Comparison of ENCODE assay signal across 12 cellular contexts in the genomic region with DNA sequence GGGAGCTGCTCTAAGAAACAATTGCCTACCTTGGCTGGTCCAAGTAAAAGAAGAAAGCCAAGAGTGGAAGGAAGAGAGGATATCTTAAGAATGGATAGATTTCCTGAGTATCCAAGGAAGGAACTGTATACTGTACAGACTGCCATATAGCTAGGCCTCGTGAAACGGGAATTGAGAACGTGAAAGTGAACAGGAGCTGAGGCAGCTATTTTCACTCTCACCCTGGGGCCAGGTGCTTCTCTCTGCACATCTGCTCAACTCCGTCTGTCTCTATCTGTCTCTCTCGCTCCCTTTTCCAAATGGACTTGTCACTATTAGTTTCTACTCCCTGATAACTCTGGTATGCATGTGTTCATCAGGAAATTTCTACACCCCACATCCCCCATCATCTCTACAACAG. TPM values are rescaled to one million over a fixed set of nuclear protein-coding genes. Genes with fewer than 3 reads are reported as not detected.
DNase-seq lines count a peak whose midpoint lies in the region; ATAC-seq and TF ChIP-seq lines count a peak whose summit lies in the region.
"Had no signal": no experiment of that assay in that cellular context is flagged by ENCODE, and none has a peak within 500 bp of the region (broad histone marks: within the 10 kb centered on the region; RNA-seq: fewer than 3 reads in every experiment).

No MANE protein-coding gene starts in this region.

- H3K36me3 Mint-ChIP-seq in activated T-helper 2 cell treated with anti-CD3 and anti-CD28 coated beads, Interferon-gamma antibody, Interleukin-2, Interleukin-4, amounts not matched to agents 10 μg/mL and 5 μg/mL and 100 μg/mL, durations not matched to agents 14 hours and 24 hours and 36 hours (ENCODE audit: low read depth) = no peaks in the 10 kb centered on the region
- H3K36me3 Mint-ChIP-seq in naive thymus-derived CD4-positive, alpha-beta T cell = peaks cover 0 to 9% (median 4%) of the 10 kb centered on the region in 5 donors

- H3K4me3 Mint-ChIP-seq in activated T-helper 2 cell treated with anti-CD3 and anti-CD28 coated beads, Interferon-gamma antibody, Interleukin-2, Interleukin-4, amounts not matched to agents 10 μg/mL and 5 μg/mL and 100 μg/mL, durations not matched to agents 14 hours and 24 hours and 36 hours (ENCODE audit: low read depth) = no peak overlapping the region
- no peak overlapping the region for H3K4me3 Mint-ChIP-seq in naive thymus-derived CD4-positive, alpha-beta T cell

- no peaks in the 10 kb centered on the region for H3K9me3 ChIP-seq in naive thymus-derived CD4-positive, alpha-beta T cell (ENCODE audit: control insufficient read depth in 2 of 3, low read length in 3 of 3)
- H3K9me3 ChIP-seq: BE2C had no signal

- no peak for TF ChIP-seq CTCF in GM12865 (IDR thresholded peaks at IDR 0.05; ENCODE audit: insufficient read depth, low read depth, low read length, missing control alignments)

- H3K9me3 Mint-ChIP-seq in activated T-helper 2 cell treated with anti-CD3 and anti-CD28 coated beads, Interferon-gamma antibody, Interleukin-2, Interleukin-4, amounts not matched to agents 10 μg/mL and 5 μg/mL and 100 μg/mL, durations not matched to agents 14 hours and 24 hours and 36 hours = no peaks in the 10 kb centered on the region
- H3K9me3 Mint-ChIP-seq in naive thymus-derived CD4-positive, alpha-beta T cell = no peaks in the 10 kb centered on the region

- CTCF ChIA-PET in naive thymus-derived CD4-positive, alpha-beta T cell (lab: Charles Lee) = no interaction called here

- POLR2A ChIA-PET in naive thymus-derived CD4-positive, alpha-beta T cell (lab: Charles Lee) = interaction anchor here (1.0 kb wide), 1 partner anchor 10 kb away, joined by 4 read pairs; no protein-coding TSS in a partner anchor

- H3K27me3 Mint-ChIP-seq in activated T-helper 2 cell treated with anti-CD3 and anti-CD28 coated beads, Interferon-gamma antibody, Interleukin-2, Interleukin-4, amounts not matched to agents 10 μg/mL and 5 μg/mL and 100 μg/mL, durations not matched to agents 14 hours and 24 hours and 36 hours (ENCODE audit: low read depth) = no peaks in the 10 kb centered on the region
- no peaks in the 10 kb centered on the region for H3K27me3 Mint-ChIP-seq in naive thymus-derived CD4-positive, alpha-beta T cell

- intact Hi-C loops in activated T-helper 2 cell treated with anti-CD3 and anti-CD28 coated beads, Interferon-gamma antibody, Interleukin-2, Interleukin-4, amounts not matched to agents 10 μg/mL and 5 μg/mL and 100 μg/mL, durations not matched to agents 14 hours and 24 hours and 36 hours (cut with micrococcal nuclease) = no loop called here
- intact Hi-C loops in naive thymus-derived CD4-positive, alpha-beta T cell (cut with micrococcal nuclease) = no loop called here

- H3K27ac ChIP-seq in naive thymus-derived CD4-positive, alpha-beta T cell (ENCODE audit: low read depth, low read length) = no peak overlapping the region

- no peak overlapping the region for H3K4me3 ChIP-seq in GM12865 (ENCODE audit: low read depth, low read length)
- no peak overlapping the region for H3K4me3 ChIP-seq in naive thymus-derived CD4-positive, alpha-beta T cell (ENCODE audit: low read length)

- no peaks in the 10 kb centered on the region for H3K36me3 ChIP-seq in naive thymus-derived CD4-positive, alpha-beta T cell (ENCODE audit: control insufficient read depth in 2 of 3, insufficient read depth in 3 of 3, low read length in 3 of 3)
- H3K36me3 ChIP-seq: BE2C had no signal

- H3K4me1 ChIP-seq in naive thymus-derived CD4-positive, alpha-beta T cell (ENCODE audit: control insufficient read depth in 2 of 2, insufficient read depth in 2 of 2, low read length in 2 of 2) = no peaks in the 10 kb centered on the region
- H3K4me1 ChIP-seq: BE2C had no signal

- peak overlapping the region; percentile 46 for H3K27ac Mint-ChIP-seq in activated T-helper 2 cell treated with anti-CD3 and anti-CD28 coated beads, Interferon-gamma antibody, Interleukin-2, Interleukin-4, amounts not matched to agents 10 μg/mL and 5 μg/mL and 100 μg/mL, durations not matched to agents 14 hours and 24 hours and 36 hours
- H3K27ac Mint-ChIP-seq in naive thymus-derived CD4-positive, alpha-beta T cell = no peak overlapping the region

- H3K4me1 Mint-ChIP-seq in activated T-helper 2 cell treated with anti-CD3 and anti-CD28 coated beads, Interferon-gamma antibody, Interleukin-2, Interleukin-4, amounts not matched to agents 10 μg/mL and 5 μg/mL and 100 μg/mL, durations not matched to agents 14 hours and 24 hours and 36 hours (ENCODE audit: low read depth) = peaks cover 35% of the 10 kb centered on the region
- H3K4me1 Mint-ChIP-seq in naive thymus-derived CD4-positive, alpha-beta T cell = peaks cover 0 to 29% (median 5%) of the 10 kb centered on the region in 7 donors

- peak; percentile 68 for ATAC-seq in GM21381 (IDR thresholded peaks at IDR 0.05; ENCODE audit: unreplicated experiment)
- peak; percentile 43 for ATAC-seq in HG03097 (IDR thresholded peaks at IDR 0.05; ENCODE audit: low FRiP score, unreplicated experiment)
- ATAC-seq in GM18870 (IDR thresholded peaks at IDR 0.05; ENCODE audit: unreplicated experiment) = no peak
- no peak for ATAC-seq in naive thymus-derived CD4-positive, alpha-beta T cell
- ATAC-seq: esophagus mucosa had no signal

- H3K27me3 ChIP-seq in naive thymus-derived CD4-positive, alpha-beta T cell (ENCODE audit: control insufficient read depth in 2 of 2, insufficient read depth in 2 of 2, low read length in 2 of 2) = no peaks in the 10 kb centered on the region
- H3K27me3 ChIP-seq: BE2C had no signal

- DNase-seq in GM12865 (ENCODE audit: low read depth) (peak; percentile 59), Kasumi-1 (lab: John Stamatoyannopoulos, UW) (no peak), HPDE6-E6E7 (ENCODE audit: extremely low spot score) (no peak)
- DNase-seq in activated T-helper 2 cell treated with anti-CD3 and anti-CD28 coated beads, Interferon-gamma antibody, Interleukin-2, Interleukin-4, amounts not matched to agents 10 μg/mL and 5 μg/mL and 100 μg/mL, durations not matched to agents 14 hours and 24 hours and 36 hours (ENCODE audit: low spot score) = no peak
- DNase-seq in naive thymus-derived CD4-positive, alpha-beta T cell = no peak
- DNase-seq: BE2C, DMS79 treated with DMSO at 0.1 percent for 48 hours, NCI-H2081 had no signal

RNA-seq across cellular contexts. Expression of a gene that starts 35.9 kb away (rescaled TPM):
- total RNA-seq in activated T-helper 2 cell treated with anti-CD3 and anti-CD28 coated beads, Interferon-gamma antibody, Interleukin-2, Interleukin-4, amounts not matched to agents 10 μg/mL and 5 μg/mL and 100 μg/mL, durations not matched to agents 14 hours and 24 hours and 36 hours = 44.5 and 48.0 TPM in 2 replicates
- total RNA-seq in naive thymus-derived CD4-positive, alpha-beta T cell = 10 to 100 TPM; 25.4 to 45.5 (median 39.2) TPM
- polyA plus RNA-seq in naive thymus-derived CD4-positive, alpha-beta T cell = 1 to 10 TPM; 3.5 to 7.1 TPM

RNA-seq across cellular contexts. Expression of a gene that starts 49.0 kb away (rescaled TPM):
- total RNA-seq in activated T-helper 2 cell treated with anti-CD3 and anti-CD28 coated beads, Interferon-gamma antibody, Interleukin-2, Interleukin-4, amounts not matched to agents 10 μg/mL and 5 μg/mL and 100 μg/mL, durations not matched to agents 14 hours and 24 hours and 36 hours = 11.3 and 11.4 TPM in 2 replicates
- total RNA-seq in naive thymus-derived CD4-positive, alpha-beta T cell = 10 to 100 TPM in 1 of 5 experiments, 1 to 10 TPM in 4; 2.7 to 12.1 (median 6.8) TPM
- under 1 TPM; 0.40 to 0.87 TPM for polyA plus RNA-seq in naive thymus-derived CD4-positive, alpha-beta T cell

Comparison
In these comparisons a context has a peak if more than half of its experiments do, and no peak if none do; other contexts are left out.
1. ATAC-seq: peak in GM21381 (single experiment) and HG03097 (single experiment); none in GM18870 (single experiment) and naive thymus-derived CD4-positive, alpha-beta T cell (single experiment).